In genomic region chr2:240132651-240132980, GRCh38 we compare ENCODE assay signal across 19 cellular contexts. TPM values are rescaled to one million over a fixed set of nuclear protein-coding genes. Genes with fewer than 3 reads are reported as not detected.
"Had no signal": no experiment of that assay in that cellular context is flagged by ENCODE, and none has a peak within 500 bp of the region (broad histone marks: within the 10 kb centered on the region; RNA-seq: fewer than 3 reads in every experiment).

No MANE protein-coding gene starts in this region.

- ATAC-seq: foreskin keratinocyte; heart left ventricle; right cardiac atrium; stimulated activated naive CD8-positive, alpha-beta T cell treated with anti-CD3 and anti-CD28 coated beads, Interleukin-15, Interleukin-2, amounts not matched to agents 100 U/mL and 50 U/mL, for 24 hours had no signal

- H3K4me1 ChIP-seq: foreskin keratinocyte had no signal

- H3K27ac ChIP-seq: adrenal gland, foreskin keratinocyte, heart left ventricle, testis had no signal

- H3K4me3 ChIP-seq: adrenal gland, heart left ventricle, smooth muscle cell, testis had no signal

- H3K27me3 ChIP-seq: adrenal gland, foreskin keratinocyte, heart left ventricle, testis had no signal

- DNase-seq: activated CD4-positive, alpha-beta T cell treated with anti-CD3 and anti-CD28 coated beads, Interleukin-2, amount 10 ng/mL, durations not matched to agents 24 days and 14 days; activated naive CD4-positive, alpha-beta T cell treated with anti-CD3 and anti-CD28 coated beads for 36 hours; cortex of kidney; effector memory CD4-positive, alpha-beta T cell; foreskin keratinocyte; naive B cell; right cardiac atrium; SHP77 treated with DMSO at 0.1 percent for 48 hours; stimulated activated CD4-positive, alpha-beta T cell treated with anti-CD3 and anti-CD28 coated beads, Interleukin-4, amount 100 ng/mL, for 4 hours; stimulated activated naive CD8-positive, alpha-beta T cell treated with anti-CD3 and anti-CD28 coated beads, Interleukin-15, Interleukin-2, amounts not matched to agents 100 U/mL and 50 U/mL, for 24 hours had no signal

- H3K9me3 ChIP-seq: adrenal gland, heart left ventricle, testis had no signal

RNA-seq across cellular contexts. Expression of gene OTOS, which starts 7.8 kb away (rescaled TPM):
- total RNA-seq: activated CD4-positive, alpha-beta T cell treated with anti-CD3 and anti-CD28 coated beads, Interleukin-2, amount 10 ng/mL, durations not matched to agents 24 days and 14 days; activated naive CD4-positive, alpha-beta T cell treated with anti-CD3 and anti-CD28 coated beads for 36 hours; adrenal gland; cardiac septum; foreskin keratinocyte; lung microvascular endothelial cell; mononuclear cell; progenitor cell of endocrine pancreas; right cardiac atrium; smooth muscle cell; urinary bladder had no signal
